Comparison of ENCODE assay signal across 7 cellular contexts in genomic region chr7:23469961-23470250, GRCh38. TPM values are rescaled to one million over a fixed set of nuclear protein-coding genes. Genes with fewer than 3 reads are reported as not detected.
A peak's percentile ranks its signal among the peaks of the same experiment; 100 is the strongest.
DNase-seq lines count a peak whose midpoint lies in the region; TF ChIP-seq lines count a peak whose summit lies in the region.

No MANE protein-coding gene starts in this region.

- H3K36me3 Mint-ChIP-seq in endothelial cell (ENCODE audit: low read depth, unreplicated experiment): peaks cover 11% of the 10 kb centered on the region
- H3K36me3 Mint-ChIP-seq in progenitor cell of endocrine pancreas (ENCODE audit: insufficient read depth): peaks cover 3% of the 10 kb centered on the region

- H3K4me3 Mint-ChIP-seq in endothelial cell (ENCODE audit: unreplicated experiment): peak overlapping the region; percentile 98
- peak overlapping the region; percentile 95 for H3K4me3 Mint-ChIP-seq in progenitor cell of endocrine pancreas (ENCODE audit: low read depth)

- TF ChIP-seq CTCF in GM12865 (IDR thresholded peaks at IDR 0.05; ENCODE audit: insufficient read depth, low read depth, low read length, missing control alignments): no peak
- TF ChIP-seq CTCF in endothelial cell (IDR thresholded peaks at IDR 0.05; ENCODE audit: unreplicated experiment): no peak
- no peak for TF ChIP-seq CTCF in progenitor cell of endocrine pancreas (IDR thresholded peaks at IDR 0.05; ENCODE audit: unreplicated experiment)

- DNase-seq in GM12865 (ENCODE audit: low read depth): no peak
- DNase-seq in OCI-M1 (lab: John Stamatoyannopoulos, UW): peak; percentile 60
- no peak for DNase-seq in endothelial cell (ENCODE audit: low spot score)
- no peak for DNase-seq in progenitor cell of endocrine pancreas (ENCODE audit: low spot score, unreplicated experiment)
- DNase-seq in NCI-H1105 (lab: John Stamatoyannopoulos, UW): no peak
- no peak for DNase-seq in activated effector memory CD4-positive, alpha-beta T cell treated with Interleukin-2 at 50 U/mL for 16 hours
- DNase-seq in putamen (ENCODE audit: low spot score): no peak

- H3K4me1 Mint-ChIP-seq in endothelial cell (ENCODE audit: unreplicated experiment) (peaks cover 34% of the 10 kb centered on the region), progenitor cell of endocrine pancreas (ENCODE audit: low read depth) (peaks cover 37% of the 10 kb centered on the region)

- H3K27me3 Mint-ChIP-seq in endothelial cell (ENCODE audit: unreplicated experiment) (peaks cover 27% of the 10 kb centered on the region), progenitor cell of endocrine pancreas (no peaks in the 10 kb centered on the region)

- H3K9me3 Mint-ChIP-seq in endothelial cell (ENCODE audit: unreplicated experiment) (no peaks in the 10 kb centered on the region), progenitor cell of endocrine pancreas (ENCODE audit: low read depth) (no peaks in the 10 kb centered on the region)

- H3K4me3 ChIP-seq in GM12865 (ENCODE audit: low read depth, low read length): peak overlapping the region; percentile 98

- H3K27ac Mint-ChIP-seq in endothelial cell (ENCODE audit: unreplicated experiment): peak overlapping the region; percentile 97
- H3K27ac Mint-ChIP-seq in progenitor cell of endocrine pancreas: peak overlapping the region; percentile 98

RNA-seq across cellular contexts. Expression of gene IGF2BP3, which starts 0.4 kb away (rescaled TPM):
- 92.8 TPM for total RNA-seq in endothelial cell (ENCODE audit: unreplicated experiment)
- total RNA-seq in progenitor cell of endocrine pancreas: 96.9 and 107 TPM in 2 replicates
